ENCODE assay signal across 15 cellular contexts in the genomic region with DNA sequence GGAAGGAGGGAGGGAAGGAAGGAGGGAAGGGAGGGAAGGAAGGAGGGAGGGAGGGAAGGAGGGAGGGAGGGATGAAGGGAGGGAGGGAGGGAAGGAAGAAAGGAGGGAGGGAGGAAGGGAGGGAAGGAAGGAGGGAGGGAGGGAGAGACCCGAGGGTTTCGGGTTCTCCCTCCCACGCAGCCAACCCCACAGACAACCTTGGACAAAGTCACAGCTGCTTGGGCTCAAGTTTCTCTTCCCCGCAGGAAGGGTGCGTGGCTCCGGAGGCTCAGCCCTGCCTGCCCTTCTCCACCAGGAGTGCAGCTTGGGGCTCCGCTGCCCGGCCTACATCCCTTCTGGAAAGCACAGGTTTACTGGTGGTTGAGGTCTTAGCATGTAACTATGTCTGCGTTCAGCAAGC. TPM values are rescaled to one million over a fixed set of nuclear protein-coding genes. Genes with fewer than 3 reads are reported as not detected.
DNase-seq lines count a peak whose midpoint lies in the region; ATAC-seq and TF ChIP-seq lines count a peak whose summit lies in the region.
"Had no signal": no experiment of that assay in that cellular context is flagged by ENCODE, and none has a peak within 500 bp of the region (broad histone marks: within the 10 kb centered on the region; RNA-seq: fewer than 3 reads in every experiment).

No MANE protein-coding gene starts in this region.

- no peak for ATAC-seq in CD4-positive, alpha-beta T cell (ENCODE audit: poor library complexity)
- ATAC-seq: SK-N-SH treated with all-trans-retinoic acid at 6 μM for 48 hours had no signal

- H3K9me3 Mint-ChIP-seq in CD4-positive, alpha-beta T cell = no peaks in the 10 kb centered on the region
- H3K9me3 Mint-ChIP-seq in brain (no peaks in the 10 kb centered on the region), nephron (no peaks in the 10 kb centered on the region)

- no peak overlapping the region for H3K4me3 ChIP-seq in HUES64 (ENCODE audit: low read length)
- H3K4me3 ChIP-seq in BE2C (ENCODE audit: low read depth, low read length) = no peak overlapping the region

- H3K27ac ChIP-seq in CD4-positive, alpha-beta T cell (ENCODE audit: low read depth, low read length) = no peak overlapping the region
- H3K27ac ChIP-seq in HUES64 (ENCODE audit: low read depth, low read length) = no peak overlapping the region; the same call in 1 of the 2 replicates

- H3K4me3 Mint-ChIP-seq in CD4-positive, alpha-beta T cell = no peak overlapping the region
- H3K4me3 Mint-ChIP-seq in brain (peak overlapping the region in 1 of 5 experiments; percentile 56), nephron (peak overlapping the region in 2 of 3 experiments; percentile 2 to 7)
- H3K4me3 Mint-ChIP-seq: B cell had no signal

- H3K9me3 ChIP-seq in CD4-positive, alpha-beta T cell (ENCODE audit: control insufficient read depth, low read length) = no peaks in the 10 kb centered on the region
- H3K9me3 ChIP-seq in HUES64 (ENCODE audit: insufficient read depth, low read depth, low read length) = no peaks in the 10 kb centered on the region
- H3K9me3 ChIP-seq in BE2C = no peaks in the 10 kb centered on the region

- H3K9ac ChIP-seq in HUES64 (ENCODE audit: low read depth, low read length) = peak overlapping the region; percentile 26; the same call in 1 of the 2 replicates

- no peaks in the 10 kb centered on the region for H3K27me3 ChIP-seq in CD4-positive, alpha-beta T cell (ENCODE audit: control insufficient read depth, insufficient read depth, low read length)
- H3K27me3 ChIP-seq in HUES64 (ENCODE audit: insufficient read depth, low read length) (no peaks in the 10 kb centered on the region), BE2C (no peaks in the 10 kb centered on the region)

- TF ChIP-seq CTCF in CD4-positive, alpha-beta T cell (IDR thresholded peaks at IDR 0.05) = no peak
- TF ChIP-seq CTCF in brain (conservative IDR thresholded peaks at IDR 0.05) = no peak
- TF ChIP-seq CTCF in nephron (IDR thresholded peaks at IDR 0.05; ENCODE audit: unreplicated experiment in 3 of 3) = no peak
- no peak for TF ChIP-seq CTCF in BE2C (IDR thresholded peaks at IDR 0.05; ENCODE audit: low read depth, low read length)

- intact Hi-C loops in CD4-positive, alpha-beta T cell (cut with DNase I, micrococcal nuclease) = no loop called here

- H3K4me1 ChIP-seq in HUES64 (ENCODE audit: insufficient read depth, low read length) (peaks cover 56% of the 10 kb centered on the region), BE2C (peaks cover 8% of the 10 kb centered on the region)

- DNase-seq in CD4-positive, alpha-beta T cell = no peak
- DNase-seq in BE2C (no peak), NCI-H187 (lab: John Stamatoyannopoulos, UW) (no peak), NCI-H2171 (lab: John Stamatoyannopoulos, UW) (no peak), islet precursor cell (no peak)
- DNase-seq: DMS 273 treated with DMSO at 0.1 percent for 48 hours, GOT3, NCI-H1417, NCI-H2029 treated with DMSO at 0.1 percent for 48 hours, NCI-H345 had no signal

- peaks cover 38% of the 10 kb centered on the region for H3K4me1 Mint-ChIP-seq in CD4-positive, alpha-beta T cell (ENCODE audit: low read depth)
- H3K4me1 Mint-ChIP-seq in brain = peaks cover 44% of the 10 kb centered on the region
- peaks cover 61% of the 10 kb centered on the region for H3K4me1 Mint-ChIP-seq in nephron

- POLR2A ChIA-PET in CD4-positive, alpha-beta T cell (lab: Charles Lee) = no interaction called here

- 83% methylated on average over 9 of the region's 9 CpGs for WGBS in HUES64

- no peaks in the 10 kb centered on the region for H3K27me3 Mint-ChIP-seq in CD4-positive, alpha-beta T cell
- peaks cover 5% of the 10 kb centered on the region for H3K27me3 Mint-ChIP-seq in brain
- peaks cover 5% of the 10 kb centered on the region for H3K27me3 Mint-ChIP-seq in nephron (ENCODE audit: low read depth)
- H3K27me3 Mint-ChIP-seq: B cell had no signal

- CTCF ChIA-PET in CD4-positive, alpha-beta T cell (lab: Charles Lee) = no interaction called here

- H3K27ac Mint-ChIP-seq in CD4-positive, alpha-beta T cell = peak overlapping the region; percentile 61
- peak overlapping the region in 3 of 5 experiments; percentile 70 to 96 (median 80) for H3K27ac Mint-ChIP-seq in brain
- H3K27ac Mint-ChIP-seq in nephron = peak overlapping the region; percentile 76 to 94 (median 93)
- H3K27ac Mint-ChIP-seq: B cell had no signal

- H3K36me3 ChIP-seq in HUES64 (ENCODE audit: insufficient read depth, low read length) (peaks cover 28% of the 10 kb centered on the region), BE2C (no peaks in the 10 kb centered on the region)

- H3K36me3 Mint-ChIP-seq in CD4-positive, alpha-beta T cell (ENCODE audit: low read depth) = peaks cover 31% of the 10 kb centered on the region
- H3K36me3 Mint-ChIP-seq in brain = no peaks in the 10 kb centered on the region
- H3K36me3 Mint-ChIP-seq in nephron (ENCODE audit: low read depth) = peaks cover 15% of the 10 kb centered on the region

RNA-seq across cellular contexts. Expression of gene SLC12A7, which starts 15.1 kb away (rescaled TPM):
- 10 to 100 TPM; 47.9 to 51.7 TPM for total RNA-seq in CD4-positive, alpha-beta T cell
- 24.0 TPM for polyA plus RNA-seq in HUES64 (2013, experiment 1 of 2)
- 26.3 TPM for polyA plus RNA-seq in HUES64 (2013, experiment 2 of 2)
- polyA plus RNA-seq in brain (ENCODE audit: insufficient read depth, low read depth, low replicate concordance) = 80.0 TPM
- 44.2 TPM for polyA plus RNA-seq in BE2C (2012; ENCODE audit: insufficient read depth, insufficient read length, low read depth)
